Comparison of ENCODE assay signal across 20 cellular contexts in genomic region chr9:89432986-89433530, GRCh38.
A peak's percentile ranks its signal among the peaks of the same experiment; 100 is the strongest.
DNase-seq lines count a peak whose midpoint lies in the region; ATAC-seq and TF ChIP-seq lines count a peak whose summit lies in the region.
"Had no signal": no experiment of that assay in that cellular context is flagged by ENCODE, and none has a peak within 500 bp of the region (broad histone marks: within the 10 kb centered on the region; RNA-seq: fewer than 3 reads in every experiment).

No MANE protein-coding gene starts in this region.

- peaks cover 0 to 3% of the 10 kb centered on the region in 2 donors for H3K36me3 ChIP-seq in esophagus (ENCODE audit: control insufficient read depth in 2 of 2, insufficient read depth in 2 of 2, low read length in 1 of 2)
- no peaks in the 10 kb centered on the region for H3K36me3 ChIP-seq in rectal smooth muscle tissue (ENCODE audit: control insufficient read depth, insufficient read depth, low read length)
- H3K36me3 ChIP-seq in adrenal gland (replicated peaks in 1 of 2), result no peaks in the 10 kb centered on the region
- H3K36me3 ChIP-seq in tibial artery, result no peaks in the 10 kb centered on the region
- H3K36me3 ChIP-seq: neural progenitor cell, transverse colon, WERI-Rb-1 had no signal

- H3K4me1 Mint-ChIP-seq in activated T-cell treated with anti-CD3 and anti-CD28 coated beads, Interleukin-2, amount 50 U/mL, for 24 hours (ENCODE audit: low read depth), result peaks cover 100% of the 10 kb centered on the region
- peaks cover 96% of the 10 kb centered on the region for H3K4me1 Mint-ChIP-seq in activated T-cell treated with anti-CD3 and anti-CD28 coated beads, Interleukin-2, amount 50 U/mL, for 4 hours (ENCODE audit: low read depth)
- peaks cover 95 to 100% (median 98%) of the 10 kb centered on the region in 3 donors for H3K4me1 Mint-ChIP-seq in T-cell

- TF ChIP-seq POLR2A in adrenal gland (IDR thresholded peaks at IDR 0.05), result no peak

- ATAC-seq in activated T-cell treated with anti-CD3 and anti-CD28 coated beads, Interleukin-2, amount 50 U/mL, for 4 hours, result no peak
- no peak for ATAC-seq in T-cell (replicated peaks in 1 of 4)
- ATAC-seq in GM19467 (IDR thresholded peaks at IDR 0.05; ENCODE audit: unreplicated experiment), result no peak
- ATAC-seq: T-helper 17 cell had no signal

- no peak overlapping the region for H3K4me3 Mint-ChIP-seq in activated T-cell treated with anti-CD3 and anti-CD28 coated beads, Interleukin-2, amount 50 U/mL, for 24 hours
- H3K4me3 Mint-ChIP-seq in activated T-cell treated with anti-CD3 and anti-CD28 coated beads, Interleukin-2, amount 50 U/mL, for 4 hours, result no peak overlapping the region
- no peak overlapping the region for H3K4me3 Mint-ChIP-seq in T-cell
- H3K4me3 Mint-ChIP-seq: CD14-positive monocyte, mesothelial cell of epicardium, neural progenitor cell, T-helper 17 cell had no signal

- intact Hi-C loops in adrenal gland (cut with DNase I), result no loop called here
- intact Hi-C loops in tibial artery (cut with DNase I; ENCODE audit: low total_unique reads), result no loop called here

- peak overlapping the region; percentile 100 for H3K27ac Mint-ChIP-seq in activated T-cell treated with anti-CD3 and anti-CD28 coated beads, Interleukin-2, amount 50 U/mL, for 24 hours
- peak overlapping the region; percentile 81 to 91 for H3K27ac Mint-ChIP-seq in T-cell
- H3K27ac Mint-ChIP-seq: mesothelial cell of epicardium, neural progenitor cell had no signal

- H3K4me3 ChIP-seq in esophagus (ENCODE audit: low read depth in 1 of 2, low read length in 2 of 2) (no peak overlapping the region), rectal smooth muscle tissue (ENCODE audit: low read length) (no peak overlapping the region), adrenal gland (no peak overlapping the region), tibial artery (no peak overlapping the region)
- H3K4me3 ChIP-seq: neural progenitor cell, transverse colon had no signal

- 77 to 78% methylated on average over 13 of the region's 13 CpGs for WGBS in esophagus, 2 donors
- WGBS in adrenal gland, 4 donors, result 82 to 85% (median 83%) methylated on average over 10 to 13 of the region's 13 CpGs

- H3K4me1 ChIP-seq in esophagus (ENCODE audit: control insufficient read depth in 2 of 2, insufficient read depth in 2 of 2, low read length in 1 of 2) (peaks cover 9 to 60% of the 10 kb centered on the region in 2 donors), rectal smooth muscle tissue (ENCODE audit: control insufficient read depth, insufficient read depth, low read length) (no peaks in the 10 kb centered on the region), adrenal gland (replicated peaks in 1 of 2) (peaks cover 0 to 11% of the 10 kb centered on the region in 2 donors), tibial artery (peaks cover 0 to 17% (median 12%) of the 10 kb centered on the region in 4 donors)

- H3K9me3 ChIP-seq in esophagus (ENCODE audit: control insufficient read depth in 2 of 2, insufficient read depth in 1 of 2, low read depth in 1 of 2, low read length in 1 of 2) (no peaks in the 10 kb centered on the region), adrenal gland (replicated peaks in 1 of 3) (no peaks in the 10 kb centered on the region), tibial artery (no peaks in the 10 kb centered on the region)
- H3K9me3 ChIP-seq: transverse colon had no signal

- CTCF ChIA-PET in T-cell (lab: Charles Lee), result interaction anchor here in 1 of 2 donors (1.5 kb wide), 1 partner anchor 116 kb away, joined by 4 read pairs; no protein-coding TSS in a partner anchor

- POLR2A ChIA-PET in T-cell (lab: Charles Lee), result no interaction called here

- H3K36me3 Mint-ChIP-seq in activated T-cell treated with anti-CD3 and anti-CD28 coated beads, Interleukin-2, amount 50 U/mL, for 24 hours (ENCODE audit: low read depth), result peaks cover 87% of the 10 kb centered on the region
- peaks cover 14% of the 10 kb centered on the region for H3K36me3 Mint-ChIP-seq in activated T-cell treated with anti-CD3 and anti-CD28 coated beads, Interleukin-2, amount 50 U/mL, for 4 hours (ENCODE audit: insufficient read depth)
- H3K36me3 Mint-ChIP-seq in T-cell, result peaks cover 12% of the 10 kb centered on the region
- H3K36me3 Mint-ChIP-seq: mesothelial cell of epicardium, neural progenitor cell had no signal

- no peak for DNase-seq in activated T-cell treated with anti-CD3 and anti-CD28 coated beads, Interleukin-2, amount 50 U/mL, for 24 hours
- no peak for DNase-seq in activated T-cell treated with anti-CD3 and anti-CD28 coated beads, Interleukin-2, amount 50 U/mL, for 4 hours
- DNase-seq in T-cell (no peak), adrenal gland (no peak), tibial artery (no peak)
- DNase-seq: activated CD8-positive, alpha-beta memory T cell treated with anti-CD3 and anti-CD28 coated beads for 24 hours; activated effector memory CD4-positive, alpha-beta T cell treated with anti-CD3 and anti-CD28 coated beads, Interleukin-2, amount 50 U/mL, for 16 hours; cerebellar nuclear complex; NCI-H2081; NCI-H524; SHP77 treated with DMSO at 0.1 percent for 48 hours; T-helper 17 cell; transverse colon; WERI-Rb-1 had no signal

- no peaks in the 10 kb centered on the region for H3K27me3 Mint-ChIP-seq in activated T-cell treated with anti-CD3 and anti-CD28 coated beads, Interleukin-2, amount 50 U/mL, for 24 hours
- no peaks in the 10 kb centered on the region for H3K27me3 Mint-ChIP-seq in activated T-cell treated with anti-CD3 and anti-CD28 coated beads, Interleukin-2, amount 50 U/mL, for 4 hours (ENCODE audit: low read depth)
- H3K27me3 Mint-ChIP-seq in T-cell, result no peaks in the 10 kb centered on the region
- H3K27me3 Mint-ChIP-seq: T-helper 17 cell had no signal

- TF ChIP-seq CTCF in adrenal gland (IDR thresholded peaks at IDR 0.05), result no peak
- TF ChIP-seq CTCF in tibial artery (IDR thresholded peaks at IDR 0.05), result no peak

- peak overlapping the region; percentile 11 for H3K9ac ChIP-seq in rectal smooth muscle tissue (ENCODE audit: low read length)
- H3K9ac ChIP-seq: neural progenitor cell had no signal

- H3K27me3 ChIP-seq in esophagus (ENCODE audit: control insufficient read depth in 1 of 2, insufficient read depth in 2 of 2, low read length in 2 of 2) (no peaks in the 10 kb centered on the region), rectal smooth muscle tissue (ENCODE audit: control insufficient read depth, insufficient read depth, low read length) (no peaks in the 10 kb centered on the region), adrenal gland (no peaks in the 10 kb centered on the region), tibial artery (no peaks in the 10 kb centered on the region)
- H3K27me3 ChIP-seq: neural progenitor cell, transverse colon had no signal

- no peaks in the 10 kb centered on the region for H3K9me3 Mint-ChIP-seq in activated T-cell treated with anti-CD3 and anti-CD28 coated beads, Interleukin-2, amount 50 U/mL, for 24 hours
- H3K9me3 Mint-ChIP-seq in activated T-cell treated with anti-CD3 and anti-CD28 coated beads, Interleukin-2, amount 50 U/mL, for 4 hours, result no peaks in the 10 kb centered on the region
- H3K9me3 Mint-ChIP-seq in T-cell, result no peaks in the 10 kb centered on the region
- H3K9me3 Mint-ChIP-seq: CD14-positive monocyte, mesothelial cell of epicardium, neural progenitor cell had no signal

- H3K27ac ChIP-seq in esophagus (ENCODE audit: low read depth in 2 of 2, low read length in 1 of 2) (peak overlapping the region; percentile 74 to 84), rectal smooth muscle tissue (ENCODE audit: low read depth, low read length) (no peak overlapping the region), adrenal gland (no peak overlapping the region), tibial artery (no peak overlapping the region)
- H3K27ac ChIP-seq: neural progenitor cell, transverse colon, WERI-Rb-1 had no signal

Comparison
In these comparisons a context has a peak if more than half of its experiments do, and no peak if none do; other contexts are left out.
1. H3K27ac ChIP-seq: peak in esophagus (2 of 2); none in rectal smooth muscle tissue (single experiment), adrenal gland (0 of 5) and tibial artery (0 of 2).